In genomic region chr2:121565389-121566250, GRCh38 we compare ENCODE assay signal across 16 cellular contexts. TPM values are rescaled to one million over a fixed set of nuclear protein-coding genes. Genes with fewer than 3 reads are reported as not detected.
A peak's percentile ranks its signal among the peaks of the same experiment; 100 is the strongest.
DNase-seq lines count a peak whose midpoint lies in the region; ATAC-seq and TF ChIP-seq lines count a peak whose summit lies in the region.
"Had no signal": no experiment of that assay in that cellular context is flagged by ENCODE, and none has a peak within 500 bp of the region (broad histone marks: within the 10 kb centered on the region; RNA-seq: fewer than 3 reads in every experiment).

No MANE protein-coding gene starts in this region.

- peak overlapping the region; percentile 14 to 37 (median 35) for H3K4me3 ChIP-seq in gastrocnemius medialis
- H3K4me3 ChIP-seq: GM23338, transverse colon had no signal

- H3K27ac ChIP-seq in gastrocnemius medialis, result peak overlapping the region; percentile 76 to 91 (median 90)
- H3K27ac ChIP-seq: 22Rv1, transverse colon, VCaP had no signal

- no peaks in the 10 kb centered on the region for H3K27me3 ChIP-seq in gastrocnemius medialis
- H3K27me3 ChIP-seq: transverse colon had no signal

- no peaks in the 10 kb centered on the region for H3K9me3 ChIP-seq in gastrocnemius medialis
- H3K9me3 ChIP-seq: Caco-2, transverse colon had no signal

- TF ChIP-seq CTCF in gastrocnemius medialis (IDR thresholded peaks at IDR 0.05 in 4 of 5, conservative IDR thresholded peaks at IDR 0.05 in 1 of 5), result no peak

- peak in 1 of 2 donors; percentile 35 for TF ChIP-seq POLR2A in gastrocnemius medialis (IDR thresholded peaks at IDR 0.05)

- intact Hi-C loops in left ventricle myocardium superior (cut with micrococcal nuclease), result no loop called here
- intact Hi-C loops in gastrocnemius medialis (cut with DNase I; ENCODE audit: low total_unique reads), result no loop called here

- peaks cover 94 to 100% of the 10 kb centered on the region in 2 donors for H3K4me1 ChIP-seq in gastrocnemius medialis
- H3K4me1 ChIP-seq: Caco-2 had no signal

- ATAC-seq in left ventricle myocardium superior, result peak; percentile 90
- peak; percentile 87 for ATAC-seq in gastrocnemius medialis
- ATAC-seq: GM23338 had no signal

- no peaks in the 10 kb centered on the region for H3K36me3 ChIP-seq in gastrocnemius medialis
- H3K36me3 ChIP-seq: transverse colon had no signal

- in situ Hi-C loops in gastrocnemius medialis (cut with MboI; ENCODE audit: low sequenced_read_pairs in 4 of 4), result no loop called here

- DNase-seq in NCI-H1105 treated with DMSO at 0.1 percent for 48 hours (lab: John Stamatoyannopoulos, UW) (peak; percentile 1), NCI-H1105 (lab: John Stamatoyannopoulos, UW) (no peak), NCI-H82 (lab: John Stamatoyannopoulos, UW) (peak; percentile 93), left ventricle myocardium superior (no peak), gastrocnemius medialis (peak; percentile 49 to 83), NCI-H128 (lab: John Stamatoyannopoulos, UW; ENCODE audit: unreplicated experiment) (no peak), HT-29 (ENCODE audit: low spot score) (no peak), cortex of kidney (lab: John Stamatoyannopoulos, UW) (no peak)
- DNase-seq: anterior cingulate cortex, Caco-2, mesendoderm, SIG-M5, transverse colon had no signal

RNA-seq across cellular contexts. Expression of gene RNU4ATAC, which starts 34.9 kb away (rescaled TPM):
- total RNA-seq in left ventricle myocardium superior, result not detected
- total RNA-seq in gastrocnemius medialis, result not detected
- not detected in 2 replicates for total RNA-seq in HT-29 (2014; rRNA removed; shearing (Covaris generic))
- total RNA-seq: Caco-2, GM23338 had no signal

Comparison
In these comparisons a context has a peak if more than half of its experiments do, and no peak if none do; other contexts are left out.
1. DNase-seq: peak in NCI-H1105 treated with DMSO at 0.1 percent for 48 hours (single experiment), NCI-H82 (single experiment) and gastrocnemius medialis (2 of 2); none in NCI-H1105 (single experiment), left ventricle myocardium superior (single experiment), NCI-H128 (single experiment), HT-29 (single experiment) and cortex of kidney (single experiment).